ENCODE assay signal across 29 cellular contexts in the genomic region with DNA sequence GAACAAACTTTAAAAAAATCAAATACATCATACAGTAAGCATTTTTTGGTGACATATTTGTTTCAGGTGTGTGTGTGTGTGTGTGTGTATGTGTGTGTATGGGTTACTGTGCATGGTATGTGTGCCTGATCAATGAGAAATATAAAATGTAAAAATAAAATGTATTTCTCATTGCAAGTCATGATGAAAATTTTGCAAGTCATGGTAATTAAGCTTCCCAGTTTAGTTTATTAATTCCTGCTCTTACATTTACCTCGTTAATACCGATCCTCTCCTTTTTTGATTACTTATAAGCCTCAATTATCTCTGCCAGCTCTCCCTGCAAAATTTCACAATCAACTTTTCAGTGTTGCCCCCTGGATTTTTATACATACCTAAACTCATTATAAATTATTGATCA.
"Had no signal": no experiment of that assay in that cellular context is flagged by ENCODE, and none has a peak within 500 bp of the region (broad histone marks: within the 10 kb centered on the region; RNA-seq: fewer than 3 reads in every experiment).

No MANE protein-coding gene starts in this region.

- H3K27me3 ChIP-seq: colonic mucosa, dorsolateral prefrontal cortex, esophagus muscularis mucosa, esophagus squamous epithelium, foreskin keratinocyte, gastrocnemius medialis, gastroesophageal sphincter, heart left ventricle, heart right ventricle had no signal

- ATAC-seq: effector memory CD8-positive, alpha-beta T cell; esophagus mucosa; foreskin keratinocyte; gastrocnemius medialis; gastroesophageal sphincter; heart left ventricle; heart right ventricle had no signal

- H3K4me1 ChIP-seq: colonic mucosa, esophagus muscularis mucosa, esophagus squamous epithelium, foreskin keratinocyte, gastrocnemius medialis, gastroesophageal sphincter, heart left ventricle, heart right ventricle had no signal

- H3K4me3 ChIP-seq: colonic mucosa, coronary artery, dorsolateral prefrontal cortex, esophagus muscularis mucosa, esophagus squamous epithelium, gastrocnemius medialis, gastroesophageal sphincter, heart left ventricle, heart right ventricle had no signal

- H3K27me3 Mint-ChIP-seq: dendritic cell treated with granulocyte-macrophage colony-stimulating factor and Interleukin-4, amounts not matched to agents 40 ng/mL and 50 ng/mL, for 4 days; effector memory CD8-positive, alpha-beta T cell had no signal

- H3K9me3 ChIP-seq: colonic mucosa, esophagus muscularis mucosa, esophagus squamous epithelium, gastrocnemius medialis, gastroesophageal sphincter, heart left ventricle had no signal

- FAIRE-seq: colon, endometrium, endothelial cell of umbilical vein, frontal cortex had no signal

- H3K27ac Mint-ChIP-seq: dendritic cell treated with granulocyte-macrophage colony-stimulating factor and Interleukin-4, amounts not matched to agents 40 ng/mL and 50 ng/mL, for 4 days; effector memory CD8-positive, alpha-beta T cell; endodermal cell had no signal

- H3K9me3 Mint-ChIP-seq: dendritic cell treated with granulocyte-macrophage colony-stimulating factor and Interleukin-4, amounts not matched to agents 40 ng/mL and 50 ng/mL, for 4 days; endodermal cell had no signal

- H3K4me3 Mint-ChIP-seq: dendritic cell treated with granulocyte-macrophage colony-stimulating factor and Interleukin-4, amounts not matched to agents 40 ng/mL and 50 ng/mL, for 4 days; effector memory CD8-positive, alpha-beta T cell; endodermal cell had no signal

- H3K36me3 ChIP-seq: colonic mucosa, esophagus muscularis mucosa, esophagus squamous epithelium, gastrocnemius medialis, gastroesophageal sphincter, heart left ventricle, heart right ventricle had no signal

- DNase-seq: colonic mucosa; cortex of kidney; dermis blood vessel endothelial cell; dorsolateral prefrontal cortex; effector CD4-positive, alpha-beta T cell; effector CD8-positive, alpha-beta T cell; effector memory CD4-positive, alpha-beta T cell; effector memory CD8-positive, alpha-beta T cell; endodermal cell; erythroblast; esophagus squamous epithelium; foreskin fibroblast; foreskin keratinocyte; foreskin melanocyte; gastrocnemius medialis; glutamatergic neuron; head of caudate nucleus; heart left ventricle; heart right ventricle had no signal

- H3K27ac ChIP-seq: colonic mucosa, coronary artery, dorsolateral prefrontal cortex, epithelial cell of prostate, esophagus muscularis mucosa, esophagus squamous epithelium, foreskin keratinocyte, gastrocnemius medialis, gastroesophageal sphincter, heart left ventricle, heart right ventricle had no signal
